21 cellular contexts compared by ENCODE assay signal in the genomic region with DNA sequence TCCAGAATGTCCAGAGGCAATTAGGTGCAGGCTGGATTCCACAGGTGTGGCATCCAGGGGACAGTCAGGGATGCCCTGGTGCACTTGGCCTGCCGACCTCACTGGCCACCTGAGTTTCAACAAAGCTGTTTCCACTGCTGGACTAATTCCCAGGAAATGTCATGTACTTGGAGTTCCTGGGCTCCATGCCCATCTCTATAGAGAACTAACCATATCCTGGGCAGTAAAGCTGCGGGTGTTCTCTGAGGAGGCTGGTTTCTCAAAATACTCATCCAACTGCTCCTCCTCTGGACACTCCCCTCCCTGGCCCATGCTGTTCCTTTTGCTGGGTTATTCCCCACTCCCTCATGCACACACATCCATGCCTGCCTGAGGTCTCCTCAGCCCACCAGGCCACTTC.
DNase-seq lines count a peak whose midpoint lies in the region; ATAC-seq and TF ChIP-seq lines count a peak whose summit lies in the region.
"Had no signal": no experiment of that assay in that cellular context is flagged by ENCODE, and none has a peak within 500 bp of the region (broad histone marks: within the 10 kb centered on the region; RNA-seq: fewer than 3 reads in every experiment).

No MANE protein-coding gene starts in this region.

- intact Hi-C loops in Right ventricle myocardium superior (cut with DNase I), result no loop called here
- intact Hi-C loops in cardiac septum (cut with DNase I), result no loop called here
- intact Hi-C loops in heart right ventricle (cut with DNase I), result no loop called here
- intact Hi-C loops in upper lobe of right lung (cut with DNase I), result no loop called here

- peak; percentile 62 for ATAC-seq in Right ventricle myocardium superior (ENCODE audit: poor library complexity)
- peak in 5 of 8 donors; percentile 36 to 73 (median 48) for ATAC-seq in heart right ventricle
- ATAC-seq in upper lobe of right lung, result peak; percentile 27
- ATAC-seq: natural killer cell treated with Interleukin-12 subunit alpha and Interleukin-12 subunit beta and Interleukin-15 and Interleukin-18, amount 100 ng/mL, for 72 hours had no signal

- H3K4me1 ChIP-seq in heart right ventricle, result peaks cover 0 to 6% (median 0%) of the 10 kb centered on the region in 9 donors
- no peaks in the 10 kb centered on the region for H3K4me1 ChIP-seq in upper lobe of right lung
- H3K4me1 ChIP-seq: right lobe of liver had no signal

- H3K27me3 ChIP-seq in heart right ventricle, result peaks cover 0 to 41% (median 28%) of the 10 kb centered on the region in 7 donors
- H3K27me3 ChIP-seq in upper lobe of right lung, result no peaks in the 10 kb centered on the region
- H3K27me3 ChIP-seq: brain microvascular endothelial cell, ovary, right lobe of liver had no signal

- TF ChIP-seq CTCF in heart right ventricle (IDR thresholded peaks at IDR 0.05), result no peak
- TF ChIP-seq CTCF in upper lobe of right lung (IDR thresholded peaks at IDR 0.05), result no peak

- no peaks in the 10 kb centered on the region for H3K36me3 ChIP-seq in heart right ventricle
- H3K36me3 ChIP-seq in upper lobe of right lung, result no peaks in the 10 kb centered on the region
- H3K36me3 ChIP-seq: brain microvascular endothelial cell, ovary, right lobe of liver had no signal

- DNase-seq in Right ventricle myocardium superior (no peak), cardiac septum (ENCODE audit: low spot score) (no peak), NCI-H1092 (lab: John Stamatoyannopoulos, UW) (peak; percentile 26), heart right ventricle (no peak), upper lobe of right lung (no peak), NCI-H2107 treated with DMSO at 0.1 percent for 48 hours (lab: John Stamatoyannopoulos, UW; ENCODE audit: unreplicated experiment) (no peak), T1000 (lab: John Stamatoyannopoulos, UW) (no peak), midbrain (lab: John Stamatoyannopoulos, UW) (no peak)
- DNase-seq: activated CD4-positive, alpha-beta memory T cell treated with anti-CD3 and anti-CD28 coated beads for 36 hours; activated naive CD8-positive, alpha-beta T cell treated with anti-CD3 and anti-CD28 coated beads, Interleukin-2, amount 10 ng/mL, durations not matched to agents 7 days and 5 days; brain microvascular endothelial cell; C1 segment of cervical spinal cord; cortex of kidney; H7; left cardiac atrium; NCI-H2107; NCI-H524 treated with DMSO at 0.1 percent for 48 hours; ovary; right lobe of liver; T-helper 9 cell had no signal

- WGBS in heart right ventricle, 2 donors, result 17 to 25% methylated on average over 2 of the region's 2 CpGs

- H3K9me3 ChIP-seq in heart right ventricle, result no peaks in the 10 kb centered on the region
- H3K9me3 ChIP-seq in upper lobe of right lung, result no peaks in the 10 kb centered on the region
- H3K9me3 ChIP-seq: ovary, right lobe of liver had no signal

- H3K4me3 ChIP-seq in heart right ventricle (no peak overlapping the region), upper lobe of right lung (no peak overlapping the region)
- H3K4me3 ChIP-seq: ovary, right lobe of liver had no signal

- H3K27ac ChIP-seq in heart right ventricle (no peak overlapping the region), upper lobe of right lung (no peak overlapping the region)
- H3K27ac ChIP-seq: brain microvascular endothelial cell, ovary, right lobe of liver had no signal
